In genomic region chr14:31993521-31993941, GRCh38 we compare ENCODE assay signal across 21 cellular contexts.
DNase-seq lines count a peak whose midpoint lies in the region; ATAC-seq and TF ChIP-seq lines count a peak whose summit lies in the region.
"Had no signal": no experiment of that assay in that cellular context is flagged by ENCODE, and none has a peak within 500 bp of the region (broad histone marks: within the 10 kb centered on the region; RNA-seq: fewer than 3 reads in every experiment).

No MANE protein-coding gene starts in this region.

- no peak overlapping the region for H3K4me3 Mint-ChIP-seq in brain
- H3K4me3 Mint-ChIP-seq: activated naive CD4-positive, alpha-beta T cell treated with anti-CD3 and anti-CD28 coated beads, Interleukin-2, amount 50 U/mL, for 24 hours; CD4-positive, alpha-beta T cell; mesothelial cell of epicardium; neural progenitor cell; stimulated activated naive CD8-positive, alpha-beta T cell treated with anti-CD3 and anti-CD28 coated beads, Interleukin-15, Interleukin-2, amounts not matched to agents 100 ng/mL and 50 ng/mL, for 24 hours had no signal

- H3K27ac ChIP-seq in HEK293 (ENCODE audit: extremely low read depth, low read depth, low read length) = no peak overlapping the region
- H3K27ac ChIP-seq: neural progenitor cell had no signal

- peak overlapping the region in 3 of 5 experiments; percentile 16 to 95 (median 38) for H3K27ac Mint-ChIP-seq in brain
- H3K27ac Mint-ChIP-seq: activated naive CD4-positive, alpha-beta T cell treated with anti-CD3 and anti-CD28 coated beads, Interleukin-2, amount 50 U/mL, for 24 hours; CD4-positive, alpha-beta T cell; mesothelial cell of epicardium; neural progenitor cell; stimulated activated naive CD8-positive, alpha-beta T cell treated with anti-CD3 and anti-CD28 coated beads, Interleukin-15, Interleukin-2, amounts not matched to agents 100 ng/mL and 50 ng/mL, for 24 hours had no signal

- CTCF ChIA-PET in HEK293 (lab: Yijun Ruan, JAX) = no interaction called here

- H3K9ac ChIP-seq in mucosa of stomach (ENCODE audit: low read length) = no peak overlapping the region
- H3K9ac ChIP-seq: neural progenitor cell had no signal

- no peaks in the 10 kb centered on the region for H3K27me3 ChIP-seq in mucosa of stomach (ENCODE audit: control insufficient read depth, insufficient read depth, low read length)
- H3K27me3 ChIP-seq: neural progenitor cell had no signal

- H3K4me1 Mint-ChIP-seq in brain = peaks cover 61% of the 10 kb centered on the region
- H3K4me1 Mint-ChIP-seq: activated naive CD4-positive, alpha-beta T cell treated with anti-CD3 and anti-CD28 coated beads, Interleukin-2, amount 50 U/mL, for 24 hours had no signal

- H3K4me1 ChIP-seq in HEK293 (ENCODE audit: control insufficient read depth, insufficient read depth, low read length) = peaks cover 22% of the 10 kb centered on the region
- peaks cover 18% of the 10 kb centered on the region for H3K4me1 ChIP-seq in mucosa of stomach (ENCODE audit: control insufficient read depth, insufficient read depth, low read length)

- H3K9me3 ChIP-seq in HEK293 (ENCODE audit: control insufficient read depth, insufficient read depth, low read depth, low read length) (no peaks in the 10 kb centered on the region), mucosa of stomach (ENCODE audit: control insufficient read depth, low read length) (no peaks in the 10 kb centered on the region)

- H3K9me3 Mint-ChIP-seq in brain = no peaks in the 10 kb centered on the region
- H3K9me3 Mint-ChIP-seq: activated naive CD4-positive, alpha-beta T cell treated with anti-CD3 and anti-CD28 coated beads, Interleukin-2, amount 50 U/mL, for 24 hours; CD4-positive, alpha-beta T cell; mesothelial cell of epicardium; neural progenitor cell; stimulated activated naive CD8-positive, alpha-beta T cell treated with anti-CD3 and anti-CD28 coated beads, Interleukin-15, Interleukin-2, amounts not matched to agents 100 ng/mL and 50 ng/mL, for 24 hours had no signal

- intact Hi-C loops in left ventricle myocardium superior (cut with micrococcal nuclease) = no loop called here

- POLR2A ChIA-PET in HEK293 (lab: Yijun Ruan, JAX) = no interaction called here

- H3K27me3 Mint-ChIP-seq in brain = no peaks in the 10 kb centered on the region
- H3K27me3 Mint-ChIP-seq: activated naive CD4-positive, alpha-beta T cell treated with anti-CD3 and anti-CD28 coated beads, Interleukin-2, amount 50 U/mL, for 24 hours had no signal

- no peak for TF ChIP-seq CTCF in HEK293 (tag by site-specific recombination; IDR thresholded peaks at IDR 0.05)
- no peak for TF ChIP-seq CTCF in brain (conservative IDR thresholded peaks at IDR 0.05)

- ATAC-seq in left ventricle myocardium superior (peak; percentile 60), HG02970 (IDR thresholded peaks at IDR 0.05; ENCODE audit: low FRiP score, unreplicated experiment) (no peak), HG03175 (IDR thresholded peaks at IDR 0.05; ENCODE audit: unreplicated experiment) (no peak)

- no peak overlapping the region for H3K4me3 ChIP-seq in HEK293 (ENCODE audit: low read depth, low read length)
- peak overlapping the region; percentile 17 for H3K4me3 ChIP-seq in mucosa of stomach (ENCODE audit: low read length)
- H3K4me3 ChIP-seq: neural progenitor cell had no signal

- H3K36me3 ChIP-seq in HEK293 (ENCODE audit: control insufficient read depth in 2 of 2, insufficient read depth in 1 of 2, low read length in 2 of 2) (no peaks in the 10 kb centered on the region), mucosa of stomach (ENCODE audit: control insufficient read depth, insufficient read depth, low read length) (no peaks in the 10 kb centered on the region)
- H3K36me3 ChIP-seq: neural progenitor cell had no signal

- no peak for DNase-seq in left ventricle myocardium superior
- no peak for DNase-seq in NCI-H446 treated with DMSO at 0.1 percent for 48 hours (lab: John Stamatoyannopoulos, UW)
- no peak for DNase-seq in activated T-cell treated with anti-CD3 and anti-CD28 coated beads, Interleukin-2, amount 50 U/mL, for 48 hours
- DNase-seq: activated CD4-positive, alpha-beta T cell treated with anti-CD3 and anti-CD28 coated beads, Interleukin-2, amount 50 U/mL, for 4 hours; activated T-cell treated with anti-CD3 and anti-CD28 coated beads for 4 hours; CD4-positive, alpha-beta T cell; dermis blood vessel endothelial cell; DMS153; MM.1S; NCI-H1694; retina; T-helper 1 cell had no signal

- no peaks in the 10 kb centered on the region for H3K36me3 Mint-ChIP-seq in brain
- H3K36me3 Mint-ChIP-seq: activated naive CD4-positive, alpha-beta T cell treated with anti-CD3 and anti-CD28 coated beads, Interleukin-2, amount 50 U/mL, for 24 hours; mesothelial cell of epicardium; neural progenitor cell had no signal

TF ChIP-seq in HEK293, 187 proteins besides CTCF, POLR2A, EP300 and RAD21:
- no peak for TF ChIP-seq SP7 (tag by site-specific recombination; IDR thresholded peaks at IDR 0.05)
- TF ChIP-seq ZBTB20 (tag by site-specific recombination; IDR thresholded peaks at IDR 0.05) = peak; percentile 37
